Comparison of ENCODE assay signal across 1 cellular context in the genomic region with DNA sequence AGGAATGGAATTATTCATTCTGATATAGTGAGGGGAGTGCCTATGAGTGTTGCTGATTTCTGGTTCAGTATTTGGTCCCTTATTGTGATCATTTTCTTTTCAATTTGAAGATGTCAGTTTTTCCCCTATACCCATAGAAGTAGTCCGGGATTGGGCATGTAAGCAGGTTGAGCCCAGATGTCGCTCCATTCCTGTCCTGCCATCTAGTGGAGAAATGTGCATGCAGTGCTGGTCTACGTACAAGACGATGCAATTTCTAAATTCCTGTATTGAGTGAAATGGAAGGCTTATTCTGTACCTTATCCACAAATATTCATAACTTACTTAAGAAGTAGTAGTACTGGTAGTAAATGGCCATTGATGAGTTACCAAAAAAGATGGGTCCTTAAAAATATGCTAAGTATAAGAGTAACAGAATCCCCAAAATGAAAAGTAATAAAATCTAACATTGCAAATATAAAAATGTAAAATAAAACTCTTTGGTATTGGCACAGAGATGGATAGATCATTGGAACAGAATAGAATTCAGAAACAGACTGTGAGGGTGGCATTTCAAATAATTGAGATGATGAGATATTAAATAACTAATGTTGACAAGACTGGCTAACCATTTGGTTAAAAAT.
TF ChIP-seq lines count a peak whose summit lies in the region.

No MANE protein-coding gene starts in this region.

TF ChIP-seq in H1, 55 proteins besides CTCF, POLR2A, EP300 and RAD21:
- TF ChIP-seq, protein P1, sequence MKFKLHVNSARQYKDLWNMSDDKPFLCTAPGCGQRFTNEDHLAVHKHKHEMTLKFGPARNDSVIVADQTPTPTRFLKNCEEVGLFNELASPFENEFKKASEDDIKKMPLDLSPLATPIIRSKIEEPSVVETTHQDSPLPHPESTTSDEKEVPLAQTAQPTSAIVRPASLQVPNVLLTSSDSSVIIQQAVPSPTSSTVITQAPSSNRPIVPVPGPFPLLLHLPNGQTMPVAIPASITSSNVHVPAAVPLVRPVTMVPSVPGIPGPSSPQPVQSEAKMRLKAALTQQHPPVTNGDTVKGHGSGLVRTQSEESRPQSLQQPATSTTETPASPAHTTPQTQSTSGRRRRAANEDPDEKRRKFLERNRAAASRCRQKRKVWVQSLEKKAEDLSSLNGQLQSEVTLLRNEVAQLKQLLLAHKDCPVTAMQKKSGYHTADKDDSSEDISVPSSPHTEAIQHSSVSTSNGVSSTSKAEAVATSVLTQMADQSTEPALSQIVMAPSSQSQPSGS (IDR thresholded peaks at IDR 0.05; ENCODE audit: low read length): 0 out of 2 replicates have a peak, but pooled peaks have one; percentile 29
- TF ChIP-seq NRF1 (IDR thresholded peaks at IDR 0.05; ENCODE audit: low read depth, low read length) (no peak), CTBP2 (IDR thresholded peaks at IDR 0.05; ENCODE audit: borderline replicate concordance, insufficient read depth, insufficient read length, low read length) (no peak), TEAD4 (IDR thresholded peaks at IDR 0.05; ENCODE audit: low read depth, low read length) (peak; percentile 48)
